Comparison of ENCODE assay signal across 1 cellular context in genomic region chrX:133005038-133005437, GRCh38.
TF ChIP-seq lines count a peak whose summit lies in the region.

No MANE protein-coding gene starts in this region.

TF ChIP-seq in Ishikawa, 13 proteins besides CTCF, POLR2A, EP300 and RAD21 (continued from another document):
- TF ChIP-seq USF1 (IDR thresholded peaks at IDR 0.05), result no peak
- TF ChIP-seq NFIC (IDR thresholded peaks at IDR 0.05), result no peak
- no peak for TF ChIP-seq TCF12 (IDR thresholded peaks at IDR 0.05; ENCODE audit: low read depth)
- no peak for TF ChIP-seq MAX (IDR thresholded peaks at IDR 0.05)
- no peak for TF ChIP-seq YY1 (IDR thresholded peaks at IDR 0.05; ENCODE audit: low read depth)
- no peak for TF ChIP-seq TAF1 (IDR thresholded peaks at IDR 0.05; ENCODE audit: low read depth)
- no peak for TF ChIP-seq CREB1 (IDR thresholded peaks at IDR 0.05; ENCODE audit: low read depth)
- TF ChIP-seq ZBTB7A (IDR thresholded peaks at IDR 0.05; ENCODE audit: low read depth), result no peak
- no peak for TF ChIP-seq TEAD4 (IDR thresholded peaks at IDR 0.05)
- TF ChIP-seq EGR1 (IDR thresholded peaks at IDR 0.05), result no peak
